Comparison of ENCODE assay signal across 10 cellular contexts in the genomic region with DNA sequence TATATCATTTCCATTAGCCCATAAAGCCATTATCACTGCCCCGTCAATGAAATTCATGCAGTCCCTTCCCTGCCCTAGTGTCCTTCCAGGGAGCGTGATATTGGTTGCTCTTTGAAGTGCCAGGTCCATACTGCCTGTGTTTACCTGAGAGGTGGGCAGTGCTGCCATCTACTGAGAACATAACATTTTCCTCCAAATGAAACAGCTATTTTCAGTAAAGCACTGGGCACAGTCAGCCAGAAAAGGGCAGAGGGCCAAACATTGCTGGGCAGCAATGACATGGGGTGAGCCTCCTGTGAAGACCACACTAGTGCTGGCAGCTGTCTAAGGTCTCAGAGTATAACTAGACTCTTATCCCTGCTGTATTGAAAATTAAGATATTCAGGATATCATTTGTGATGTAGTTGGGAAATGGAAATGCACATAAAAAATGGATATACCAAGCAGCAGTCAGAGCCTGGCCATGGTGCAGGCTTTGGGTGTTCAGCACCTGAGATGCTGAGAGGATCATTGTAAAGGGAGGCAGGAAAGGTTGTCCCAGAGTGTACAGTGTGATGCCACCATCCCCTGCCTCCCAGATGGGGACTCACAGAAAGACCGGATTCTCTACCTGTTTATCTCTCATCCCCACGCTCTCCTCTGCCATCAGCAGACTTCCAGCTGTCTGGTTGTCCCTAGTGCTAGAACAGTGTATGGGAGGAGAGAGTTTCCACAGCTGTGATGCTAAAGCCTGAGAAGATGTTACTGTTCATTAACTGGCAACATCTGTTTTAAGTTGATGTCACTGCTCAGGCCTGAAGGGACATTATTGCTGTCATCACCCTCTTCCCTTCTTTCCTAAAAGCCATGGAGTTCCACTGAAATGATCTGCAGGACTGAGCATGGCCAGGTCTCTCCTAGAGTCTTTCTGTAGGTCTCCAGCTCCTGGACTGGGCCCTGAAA.
DNase-seq lines count a peak whose midpoint lies in the region; ATAC-seq, FAIRE-seq and TF ChIP-seq lines count a peak whose summit lies in the region.
"Had no signal": no experiment of that assay in that cellular context is flagged by ENCODE, and none has a peak within 500 bp of the region (broad histone marks: within the 10 kb centered on the region; RNA-seq: fewer than 3 reads in every experiment).

No MANE protein-coding gene starts in this region.

- H3K4me3 ChIP-seq in BE2C (ENCODE audit: low read depth, low read length): no peak overlapping the region
- no peak overlapping the region for H3K4me3 ChIP-seq in CD4-positive, alpha-beta memory T cell (ENCODE audit: low read length in 2 of 2)
- H3K4me3 ChIP-seq: esophagus squamous epithelium had no signal

- H3K27ac ChIP-seq in CD4-positive, alpha-beta memory T cell (ENCODE audit: low read depth, low read length): no peak overlapping the region

- H3K4me3 Mint-ChIP-seq in HFFc6: no peak overlapping the region
- H3K4me3 Mint-ChIP-seq in CD4-positive, alpha-beta memory T cell: no peak overlapping the region
- H3K4me3 Mint-ChIP-seq: stimulated activated naive B cell treated with anti-CD40 and anti-IgM and Interleukin-4, amounts not matched to agents 10 μg/mL and 1 μg/mL and 100 μg/mL, for 72 hours had no signal

- DNase-seq in BE2C (no peak), HFFc6 (no peak), astrocyte of the hippocampus (ENCODE audit: low read depth, low spot score) (peak; percentile 59), kidney glomerular epithelial cell (lab: John Stamatoyannopoulos, UW) (peak; percentile 37), GOT3 (lab: John Stamatoyannopoulos, UW) (no peak), GM12892 (ENCODE audit: insufficient read length) (no peak)
- no peak for DNase-seq in CD4-positive, alpha-beta memory T cell
- DNase-seq: esophagus squamous epithelium; stimulated activated naive B cell treated with anti-CD40 and anti-IgM and Interleukin-4, amounts not matched to agents 10 μg/mL and 1 μg/mL and 100 μg/mL, for 72 hours had no signal

- peaks cover 38% of the 10 kb centered on the region for H3K36me3 Mint-ChIP-seq in HFFc6 (ENCODE audit: low read depth)
- no peaks in the 10 kb centered on the region for H3K36me3 Mint-ChIP-seq in CD4-positive, alpha-beta memory T cell
- H3K36me3 Mint-ChIP-seq: stimulated activated naive B cell treated with anti-CD40 and anti-IgM and Interleukin-4, amounts not matched to agents 10 μg/mL and 1 μg/mL and 100 μg/mL, for 72 hours had no signal

- H3K27ac Mint-ChIP-seq in HFFc6: no peak overlapping the region; the same call in 1 of the 2 replicates
- H3K27ac Mint-ChIP-seq in CD4-positive, alpha-beta memory T cell: no peak overlapping the region
- H3K27ac Mint-ChIP-seq: stimulated activated naive B cell treated with anti-CD40 and anti-IgM and Interleukin-4, amounts not matched to agents 10 μg/mL and 1 μg/mL and 100 μg/mL, for 72 hours had no signal

- H3K9me3 ChIP-seq in BE2C: no peaks in the 10 kb centered on the region
- no peaks in the 10 kb centered on the region for H3K9me3 ChIP-seq in CD4-positive, alpha-beta memory T cell (ENCODE audit: control insufficient read depth in 1 of 2, low read length in 2 of 2)
- H3K9me3 ChIP-seq: esophagus squamous epithelium had no signal

- intact Hi-C loops in CD4-positive, alpha-beta memory T cell (cut with micrococcal nuclease): no loop called here

- TF ChIP-seq POLR2A in GM12892 (IDR thresholded peaks at IDR 0.05; ENCODE audit: low read depth, low read length): no peak

- H3K9me3 Mint-ChIP-seq in HFFc6: peaks cover 16% of the 10 kb centered on the region
- peaks cover 0 to 24% (median 15%) of the 10 kb centered on the region in 8 donors for H3K9me3 Mint-ChIP-seq in CD4-positive, alpha-beta memory T cell

- no peak for FAIRE-seq in GM12892 (lab: Jason Lieb, UNC)

- TF ChIP-seq CTCF in BE2C (IDR thresholded peaks at IDR 0.05; ENCODE audit: low read depth, low read length) (peak; percentile 15), HFFc6 (IDR thresholded peaks at IDR 0.05) (peak; percentile 56)

- CTCF ChIA-PET in CD4-positive, alpha-beta memory T cell (lab: Charles Lee; ENCODE audit: partially characterized antibody): no interaction called here

- ATAC-seq in HG02852 (IDR thresholded peaks at IDR 0.05; ENCODE audit: unreplicated experiment): no peak

- no peaks in the 10 kb centered on the region for H3K36me3 ChIP-seq in BE2C
- H3K36me3 ChIP-seq in CD4-positive, alpha-beta memory T cell (ENCODE audit: insufficient read depth, low read length): no peaks in the 10 kb centered on the region
- H3K36me3 ChIP-seq: esophagus squamous epithelium had no signal

- H3K27me3 Mint-ChIP-seq in HFFc6 (ENCODE audit: insufficient read depth): peaks cover 2% of the 10 kb centered on the region
- H3K27me3 Mint-ChIP-seq in CD4-positive, alpha-beta memory T cell: peaks cover 3 to 8% of the 10 kb centered on the region in 2 donors

- no peaks in the 10 kb centered on the region for H3K4me1 ChIP-seq in BE2C
- no peaks in the 10 kb centered on the region for H3K4me1 ChIP-seq in CD4-positive, alpha-beta memory T cell (ENCODE audit: insufficient read depth, low read length)

- POLR2A ChIA-PET in CD4-positive, alpha-beta memory T cell (lab: Charles Lee; ENCODE audit: partially characterized antibody): no interaction called here

- H3K27me3 ChIP-seq in BE2C: no peaks in the 10 kb centered on the region
- no peaks in the 10 kb centered on the region for H3K27me3 ChIP-seq in CD4-positive, alpha-beta memory T cell (ENCODE audit: insufficient read depth, low read length)
- H3K27me3 ChIP-seq: esophagus squamous epithelium had no signal

- peaks cover 38% of the 10 kb centered on the region for H3K4me1 Mint-ChIP-seq in HFFc6 (ENCODE audit: low read depth)
- H3K4me1 Mint-ChIP-seq in CD4-positive, alpha-beta memory T cell: no peaks in the 10 kb centered on the region

Comparison
In these comparisons a context has a peak if more than half of its experiments do, and no peak if none do; other contexts are left out.
1. DNase-seq: peak in astrocyte of the hippocampus (single experiment) and kidney glomerular epithelial cell (single experiment); none in BE2C (single experiment), HFFc6 (single experiment), GOT3 (single experiment), CD4-positive, alpha-beta memory T cell (0 of 5) and GM12892 (single experiment).